ENCODE assay signal across 1 cellular context in the genomic region with DNA sequence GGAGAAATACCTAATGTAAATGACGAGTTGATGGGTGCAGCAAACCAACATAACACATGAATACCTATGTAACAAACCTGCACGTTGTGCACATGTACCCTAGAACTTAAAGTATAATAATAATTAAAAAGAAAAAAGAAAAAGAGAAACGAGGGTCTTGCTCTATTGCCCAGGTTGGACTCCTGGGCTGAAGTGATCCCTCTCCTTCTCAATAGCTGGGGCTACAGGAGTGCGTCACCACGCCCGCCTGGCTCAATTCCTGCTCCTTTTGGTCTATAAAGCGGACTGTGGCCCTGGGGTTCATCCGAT.
TF ChIP-seq lines count a peak whose summit lies in the region.

No MANE protein-coding gene starts in this region.

TF ChIP-seq in endothelial cell of umbilical vein, 7 proteins besides CTCF, POLR2A, EP300 and RAD21:
- TF ChIP-seq, protein P1, sequence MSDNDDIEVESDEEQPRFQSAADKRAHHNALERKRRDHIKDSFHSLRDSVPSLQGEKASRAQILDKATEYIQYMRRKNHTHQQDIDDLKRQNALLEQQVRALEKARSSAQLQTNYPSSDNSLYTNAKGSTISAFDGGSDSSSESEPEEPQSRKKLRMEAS (IDR thresholded peaks at IDR 0.05; ENCODE audit: insufficient read depth, insufficient read length), result no peak
- TF ChIP-seq POLR2AphosphoS5 (IDR thresholded peaks at IDR 0.05; ENCODE audit: insufficient read depth, low read depth, low read length), result no peak
- no peak for TF ChIP-seq JUN (IDR thresholded peaks at IDR 0.05; ENCODE audit: borderline replicate concordance, insufficient read depth, insufficient read length, low read depth)
- no peak for TF ChIP-seq MYC (IDR thresholded peaks at IDR 0.05; ENCODE audit: low read depth, low read length)
- TF ChIP-seq FOS (IDR thresholded peaks at IDR 0.05; ENCODE audit: borderline replicate concordance, insufficient read depth, low read length), result no peak
- TF ChIP-seq GATA2 (IDR thresholded peaks at IDR 0.05; ENCODE audit: insufficient read depth, insufficient read length, low read depth, low read length), result no peak
- no peak for TF ChIP-seq EZH2 (IDR thresholded peaks at IDR 0.05; ENCODE audit: borderline replicate concordance, low read depth, low read length, severe bottlenecking)
